ENCODE assay signal across 15 cellular contexts in genomic region chr19:40273469-40274360, GRCh38. TPM values are rescaled to one million over a fixed set of nuclear protein-coding genes. Genes with fewer than 3 reads are reported as not detected.
DNase-seq lines count a peak whose midpoint lies in the region; ATAC-seq and TF ChIP-seq lines count a peak whose summit lies in the region.
"Had no signal": no experiment of that assay in that cellular context is flagged by ENCODE, and none has a peak within 500 bp of the region (broad histone marks: within the 10 kb centered on the region; RNA-seq: fewer than 3 reads in every experiment).

No MANE protein-coding gene starts in this region.

- peaks cover 12% of the 10 kb centered on the region for H3K36me3 Mint-ChIP-seq in CD4-positive, CD25-positive, alpha-beta regulatory T cell
- no peaks in the 10 kb centered on the region for H3K36me3 Mint-ChIP-seq in chondrocyte (ENCODE audit: low read depth)
- H3K36me3 Mint-ChIP-seq in natural killer cell treated with Interleukin-12 subunit alpha and Interleukin-12 subunit beta and Interleukin-15 and Interleukin-18, amount 100 ng/mL, for 72 hours, result no peaks in the 10 kb centered on the region

- H4K8ac ChIP-seq in IMR-90 (ENCODE audit: low read depth in 2 of 2, low read length in 2 of 2), result no peak overlapping the region

- H3K36me3 ChIP-seq in CD4-positive, CD25-positive, alpha-beta regulatory T cell (ENCODE audit: control insufficient read depth, insufficient read depth, low read length), result no peaks in the 10 kb centered on the region
- H3K36me3 ChIP-seq in IMR-90 (ENCODE audit: control insufficient read depth, insufficient read depth, low read length) (peaks cover 7% of the 10 kb centered on the region; the same call in 1 of the 2 replicates), GM23248 (ENCODE audit: low read depth) (no peaks in the 10 kb centered on the region)

- H3K79me1 ChIP-seq in IMR-90 (ENCODE audit: low read depth in 1 of 2, low read length in 2 of 2), result peaks cover 40 to 93% of the 10 kb centered on the region in 2 experiments

- peaks cover 98% of the 10 kb centered on the region for H3K79me2 ChIP-seq in GM23248 (ENCODE audit: insufficient read depth)

- H3K4me1 ChIP-seq in CD4-positive, CD25-positive, alpha-beta regulatory T cell (ENCODE audit: control insufficient read depth, insufficient read depth, low read length, poor library complexity, severe bottlenecking), result peaks cover 30% of the 10 kb centered on the region
- H3K4me1 ChIP-seq in IMR-90 (ENCODE audit: control insufficient read depth, insufficient read depth, low read length), result peaks cover 13% of the 10 kb centered on the region; the same call in 1 of the 2 replicates
- peaks cover 20% of the 10 kb centered on the region for H3K4me1 ChIP-seq in GM23248 (ENCODE audit: insufficient read depth)
- H3K4me1 ChIP-seq: Caco-2 had no signal

- in situ Hi-C loops in IMR-90 (cut with MboI; ENCODE audit: low sequenced_read_pairs), result no loop called here
- in situ Hi-C loops in GM23248 (cut with MboI), result no loop called here

- H3K27ac Mint-ChIP-seq in CD4-positive, CD25-positive, alpha-beta regulatory T cell, result peak overlapping the region; percentile 87 to 92 (median 87)
- peak overlapping the region; percentile 25 for H3K27ac Mint-ChIP-seq in chondrocyte (ENCODE audit: unreplicated experiment)
- peak overlapping the region; percentile 32 to 69 for H3K27ac Mint-ChIP-seq in natural killer cell treated with Interleukin-12 subunit alpha and Interleukin-12 subunit beta and Interleukin-15 and Interleukin-18, amount 100 ng/mL, for 72 hours
- H3K27ac Mint-ChIP-seq: HFFc6 had no signal

- no peak overlapping the region for H3K27ac ChIP-seq in CD4-positive, CD25-positive, alpha-beta regulatory T cell (ENCODE audit: insufficient read depth, low read length, poor library complexity, severe bottlenecking)
- no peak overlapping the region for H3K27ac ChIP-seq in IMR-90 (ENCODE audit: insufficient read depth, low read length)
- H3K27ac ChIP-seq in GM23248, result no peak overlapping the region
- H3K27ac ChIP-seq: KMS-11 had no signal

- H3K14ac ChIP-seq in IMR-90 (replicated peaks; ENCODE audit: low read depth, low read length), result no peak overlapping the region

- H3K4me3 Mint-ChIP-seq in CD4-positive, CD25-positive, alpha-beta regulatory T cell, result peak overlapping the region in 3 of 4 donors; percentile 35 to 80 (median 73)
- H3K4me3 Mint-ChIP-seq in chondrocyte (ENCODE audit: unreplicated experiment), result no peak overlapping the region
- H3K4me3 Mint-ChIP-seq in natural killer cell treated with Interleukin-12 subunit alpha and Interleukin-12 subunit beta and Interleukin-15 and Interleukin-18, amount 100 ng/mL, for 72 hours, result no peak overlapping the region
- H3K4me3 Mint-ChIP-seq: HFFc6 had no signal

- intact Hi-C loops in IMR-90 (cut with micrococcal nuclease), result no loop called here

- no peak for TF ChIP-seq RAD21 in IMR-90 (IDR thresholded peaks at IDR 0.05; ENCODE audit: low read length)

- 75% methylated on average over 9 of the region's 14 CpGs; no CpG with 5 or more reads in 1 of the 2 experiments for WGBS in IMR-90 (ENCODE audit: extremely low coverage in 2 of 2, insufficient read length in 1 of 2), 2 experiments
- WGBS in GM23248 (ENCODE audit: low coverage in 1 of 2, low lambda C conversion rate in 2 of 2, missing lambda C conversion rate in 2 of 2), 2 experiments, result 62 to 63% methylated on average over 14 of the region's 14 CpGs

- H2BK120ac ChIP-seq in IMR-90 (ENCODE audit: low read depth, low read length), result no peak overlapping the region

- no TSS peak for BruUV-seq in IMR-90 (replicated peaks; lab: Mats Ljungman, UMichigan)

- H3K56ac ChIP-seq in IMR-90 (ENCODE audit: extremely low read depth, insufficient read depth, low read length), result no peak overlapping the region

- H2AFZ ChIP-seq in IMR-90 (replicated peaks; ENCODE audit: low read length, poor library complexity) (peak overlapping the region; percentile 61), GM23248 (no peak overlapping the region)

- no peaks in the 10 kb centered on the region for H3K27me3 ChIP-seq in CD4-positive, CD25-positive, alpha-beta regulatory T cell (ENCODE audit: control insufficient read depth, insufficient read depth, low read length)
- H3K27me3 ChIP-seq in IMR-90 (ENCODE audit: control insufficient read depth, insufficient read depth, low read length) (no peaks in the 10 kb centered on the region), GM23248 (replicated peaks; ENCODE audit: insufficient read depth) (no peaks in the 10 kb centered on the region)

- H3K9ac ChIP-seq in IMR-90 (ENCODE audit: low read depth, low read length), result no peak overlapping the region
- no peak overlapping the region for H3K9ac ChIP-seq in GM23248
- H3K9ac ChIP-seq: KMS-11 had no signal

- H3K9me3 ChIP-seq in CD4-positive, CD25-positive, alpha-beta regulatory T cell (ENCODE audit: control insufficient read depth in 2 of 2, low read length in 2 of 2), result no peaks in the 10 kb centered on the region
- H3K9me3 ChIP-seq in IMR-90 (ENCODE audit: control insufficient read depth, insufficient read depth, low read length), result no peaks in the 10 kb centered on the region
- H3K9me3 ChIP-seq in GM23248 (ENCODE audit: low read depth), result no peaks in the 10 kb centered on the region
- H3K9me3 ChIP-seq: Caco-2 had no signal

- H3K9me3 Mint-ChIP-seq in CD4-positive, CD25-positive, alpha-beta regulatory T cell, result no peaks in the 10 kb centered on the region
- no peaks in the 10 kb centered on the region for H3K9me3 Mint-ChIP-seq in chondrocyte (ENCODE audit: low read depth)
- H3K9me3 Mint-ChIP-seq in natural killer cell treated with Interleukin-12 subunit alpha and Interleukin-12 subunit beta and Interleukin-15 and Interleukin-18, amount 100 ng/mL, for 72 hours, result no peaks in the 10 kb centered on the region
- H3K9me3 Mint-ChIP-seq: HFFc6 had no signal

- dilution Hi-C loops in IMR-90 (cut with HindIII; ENCODE audit: low sequenced_read_pairs, unreplicated experiment), result no loop called here

- H2AK9ac ChIP-seq in IMR-90 (replicated peaks; ENCODE audit: low read depth, low read length, poor library complexity), result peak overlapping the region; percentile 42

- H4K91ac ChIP-seq in IMR-90 (ENCODE audit: insufficient read depth, low read depth, low read length), result no peak overlapping the region

- CTCF ChIA-PET in IMR-90 (lab: Yijun Ruan, JAX), result interaction anchor here (0.6 kb wide), 2 partner anchors 11 to 19 kb away, joined by 3 read pairs; no protein-coding TSS in a partner anchor

- no peak overlapping the region for H3K18ac ChIP-seq in IMR-90 (ENCODE audit: low read depth, low read length)

- no peak overlapping the region for H2BK20ac ChIP-seq in IMR-90 (ENCODE audit: low read depth, low read length)

- H3K4me1 Mint-ChIP-seq in CD4-positive, CD25-positive, alpha-beta regulatory T cell, result peaks cover 0 to 87% (median 52%) of the 10 kb centered on the region in 4 donors
- peaks cover 20% of the 10 kb centered on the region for H3K4me1 Mint-ChIP-seq in chondrocyte (ENCODE audit: low read depth)
- H3K4me1 Mint-ChIP-seq in natural killer cell treated with Interleukin-12 subunit alpha and Interleukin-12 subunit beta and Interleukin-15 and Interleukin-18, amount 100 ng/mL, for 72 hours (ENCODE audit: low read depth in 2 of 2), result peaks cover 37 to 53% of the 10 kb centered on the region in 2 donors

- H3K4me3 ChIP-seq in CD4-positive, CD25-positive, alpha-beta regulatory T cell (ENCODE audit: low read depth, low read length), result peak overlapping the region; percentile 35
- no peak overlapping the region for H3K4me3 ChIP-seq in IMR-90 (ENCODE audit: insufficient read depth, low read depth, low read length)
- no peak overlapping the region for H3K4me3 ChIP-seq in GM23248

- H3K23ac ChIP-seq in IMR-90 (ENCODE audit: low read depth, low read length), result no peak overlapping the region

- no peak for ATAC-seq in CD4-positive, CD25-positive, alpha-beta regulatory T cell (ENCODE audit: low read depth in 2 of 2)
- ATAC-seq in IMR-90 (ENCODE audit: low read depth), result no peak
- no peak for ATAC-seq in natural killer cell treated with Interleukin-12 subunit alpha and Interleukin-12 subunit beta and Interleukin-15 and Interleukin-18, amount 100 ng/mL, for 72 hours
- ATAC-seq in GM18502 (IDR thresholded peaks at IDR 0.05; ENCODE audit: poor library complexity, unreplicated experiment), result no peak

- H4K5ac ChIP-seq in IMR-90 (ENCODE audit: low read depth, low read length), result no peak overlapping the region

- DNase-seq in CD4-positive, CD25-positive, alpha-beta regulatory T cell, result no peak
- DNase-seq in IMR-90 (no peak), chondrocyte (ENCODE audit: low spot score) (peak; percentile 39), GM23248 (no peak), DMS79 treated with DMSO at 0.1 percent for 48 hours (lab: John Stamatoyannopoulos, UW) (no peak)
- DNase-seq in natural killer cell treated with Interleukin-12 subunit alpha and Interleukin-12 subunit beta and Interleukin-15 and Interleukin-18, amount 100 ng/mL, for 72 hours (ENCODE audit: low spot score), result no peak
- DNase-seq in effector CD8-positive, alpha-beta T cell (lab: John Stamatoyannopoulos, UW), result no peak
- DNase-seq: activated CD4-positive, CD25-positive, alpha-beta regulatory T cell treated with anti-CD3 and anti-CD28 coated beads, Interleukin-2, amount 50 U/mL, for 72 hours; Caco-2; HFFc6; NCI-H2107 had no signal

- H3F3A ChIP-seq in GM23248 (ENCODE audit: insufficient read depth), result peaks cover 9% of the 10 kb centered on the region; the same call in 1 of the 2 replicates

- POLR2A ChIA-PET in IMR-90 (lab: Charles Lee; ENCODE audit: unreplicated experiment), result no interaction called here

- H3K27me3 Mint-ChIP-seq in CD4-positive, CD25-positive, alpha-beta regulatory T cell, result no peaks in the 10 kb centered on the region
- no peaks in the 10 kb centered on the region for H3K27me3 Mint-ChIP-seq in chondrocyte (ENCODE audit: low read depth)
- H3K27me3 Mint-ChIP-seq in natural killer cell treated with Interleukin-12 subunit alpha and Interleukin-12 subunit beta and Interleukin-15 and Interleukin-18, amount 100 ng/mL, for 72 hours, result no peaks in the 10 kb centered on the region

- peaks cover 77% of the 10 kb centered on the region for H4K20me1 ChIP-seq in IMR-90 (ENCODE audit: insufficient read depth, low read length)
- H4K20me1 ChIP-seq in GM23248 (ENCODE audit: insufficient read depth), result no peaks in the 10 kb centered on the region

- H2AK5ac ChIP-seq in IMR-90 (ENCODE audit: low read depth, low read length), result no peak overlapping the region

- H3K4ac ChIP-seq in IMR-90 (ENCODE audit: low read depth, low read length), result no peak overlapping the region

- TF ChIP-seq POLR2A in IMR-90 (IDR thresholded peaks at IDR 0.05; ENCODE audit: low read depth, low read length), result no peak

- no peak overlapping the region for H2BK15ac ChIP-seq in IMR-90 (ENCODE audit: low read depth, low read length)

- TF ChIP-seq CTCF in IMR-90 (conservative IDR thresholded peaks at IDR 0.05; ENCODE audit: low read depth, low read length) (no peak), chondrocyte (IDR thresholded peaks at IDR 0.05) (no peak)

- peaks cover 21% of the 10 kb centered on the region; the same call in 1 of the 2 replicates for H3K9me1 ChIP-seq in IMR-90 (ENCODE audit: insufficient read depth, low read length)

- H3K4me2 ChIP-seq in IMR-90 (ENCODE audit: low read depth, low read length), result no peak overlapping the region
- H3K4me2 ChIP-seq in GM23248 (ENCODE audit: unreplicated experiment), result no peak overlapping the region
- H3K4me2 ChIP-seq: KMS-11 had no signal

- H2BK5ac ChIP-seq in IMR-90 (ENCODE audit: low read depth, low read length, poor library complexity, severe bottlenecking), result no peak overlapping the region

- H3K9me2 ChIP-seq in GM23248 (ENCODE audit: insufficient read depth), result no peaks in the 10 kb centered on the region

RNA-seq across cellular contexts. Expression of gene AKT2, which starts 11.4 kb away (rescaled TPM):
- total RNA-seq in CD4-positive, CD25-positive, alpha-beta regulatory T cell, result 193 TPM
- polyA plus RNA-seq in CD4-positive, CD25-positive, alpha-beta regulatory T cell, result 10 to 100 TPM; 16.4 to 26.2 (median 24.8) TPM
- total RNA-seq in IMR-90 (2012; rRNA removed) (54.4 and 61.5 TPM in 2 replicates), chondrocyte (99.9 to 136 TPM (median 100 TPM) in 3 replicates)
- polyA plus RNA-seq in IMR-90 (2012; rRNA removed) (104 and 124 TPM in 2 replicates), GM23248 (2016; fragmentation: Nextera tagmentation; extraction: Ambion mirVana) (41.5 and 42.5 TPM in 2 replicates)
- polyA plus RNA-seq in IMR-90 (2012; cell fraction: cytosol; rRNA removed), result 58.9 and 87.2 TPM in 2 replicates
- 461 and 611 TPM in 2 replicates for polyA plus RNA-seq in IMR-90 (2012; cell fraction: nucleus; rRNA removed; ENCODE audit: low replicate concordance)
- total RNA-seq in natural killer cell treated with Interleukin-12 subunit alpha and Interleukin-12 subunit beta and Interleukin-15 and Interleukin-18, amount 100 ng/mL, for 72 hours, result 100 to 1,000 TPM; 131 to 180 TPM
- 123 and 145 TPM in 2 replicates for total RNA-seq in GM23248 (2014; rRNA removed; shearing (Covaris generic))

RNA-seq across cellular contexts. Expression of gene CCNP, which starts 47.2 kb away (rescaled TPM):
- total RNA-seq in CD4-positive, CD25-positive, alpha-beta regulatory T cell, result 1.2 TPM
- under 1 TPM in 1 of 4 donors, not detected in 3; 0.13 TPM for polyA plus RNA-seq in CD4-positive, CD25-positive, alpha-beta regulatory T cell
- total RNA-seq in IMR-90 (2012; rRNA removed), result under 0.01 TPM in 2 replicates
- polyA plus RNA-seq in IMR-90 (2012; rRNA removed), result 0.17 and 0.21 TPM in 2 replicates
- 0.17 and 0.42 TPM in 2 replicates for polyA plus RNA-seq in IMR-90 (2012; cell fraction: cytosol; rRNA removed)
- 1.5 and 3.1 TPM in 2 replicates for polyA plus RNA-seq in IMR-90 (2012; cell fraction: nucleus; rRNA removed; ENCODE audit: low replicate concordance)
- 0.52 to 0.73 TPM (median 0.59 TPM) in 3 replicates for total RNA-seq in chondrocyte
- total RNA-seq in natural killer cell treated with Interleukin-12 subunit alpha and Interleukin-12 subunit beta and Interleukin-15 and Interleukin-18, amount 100 ng/mL, for 72 hours, result under 1 TPM in 1 of 2 donors, not detected in 1; 0.98 TPM
- total RNA-seq in GM23248 (2014; rRNA removed; shearing (Covaris generic)), result not detected in 2 replicates
- polyA plus RNA-seq in GM23248 (2016; fragmentation: Nextera tagmentation; extraction: Ambion mirVana), result 0.19 and 0.23 TPM in 2 replicates
- total RNA-seq: endothelial cell of umbilical vein had no signal
- polyA plus RNA-seq: endothelial cell of umbilical vein had no signal

RNA-seq across cellular contexts. Expression of gene TTC9B, which starts 55.5 kb away (rescaled TPM):
- not detected for total RNA-seq in CD4-positive, CD25-positive, alpha-beta regulatory T cell
- polyA plus RNA-seq in CD4-positive, CD25-positive, alpha-beta regulatory T cell, result not detected
- not detected in 2 replicates for total RNA-seq in IMR-90 (2012; rRNA removed)
- not detected in 2 replicates for polyA plus RNA-seq in IMR-90 (2012; rRNA removed)
- polyA plus RNA-seq in IMR-90 (2012; cell fraction: cytosol; rRNA removed), result not detected in 2 replicates
- 0.03 and 0.13 TPM in 2 replicates for polyA plus RNA-seq in IMR-90 (2012; cell fraction: nucleus; rRNA removed; ENCODE audit: low replicate concordance)
- total RNA-seq in chondrocyte, result not detected in 3 replicates
- total RNA-seq in natural killer cell treated with Interleukin-12 subunit alpha and Interleukin-12 subunit beta and Interleukin-15 and Interleukin-18, amount 100 ng/mL, for 72 hours, result not detected
- total RNA-seq in GM23248 (2014; rRNA removed; shearing (Covaris generic)), result not detected in 2 replicates
- polyA plus RNA-seq in GM23248 (2016; fragmentation: Nextera tagmentation; extraction: Ambion mirVana), result 0.15 TPM in 1 of 2 replicates, not detected in the other
- total RNA-seq: Caco-2, endothelial cell of umbilical vein, HFFc6, mesenteric fat pad had no signal
- polyA plus RNA-seq: endothelial cell of umbilical vein had no signal

Comparison
In these comparisons a context has a peak if more than half of its experiments do, and no peak if none do; other contexts are left out.
1. H3K27ac Mint-ChIP-seq: peak in every context shown above with its lines; median percentile 87 in CD4-positive, CD25-positive, alpha-beta regulatory T cell; 50 in natural killer cell treated with Interleukin-12 subunit alpha and Interleukin-12 subunit beta and Interleukin-15 and Interleukin-18, amount 100 ng/mL, for 72 hours; 25 in chondrocyte.
2. H3K4me3 Mint-ChIP-seq: peak in CD4-positive, CD25-positive, alpha-beta regulatory T cell (3 of 4); none in chondrocyte (single experiment) and natural killer cell treated with Interleukin-12 subunit alpha and Interleukin-12 subunit beta and Interleukin-15 and Interleukin-18, amount 100 ng/mL, for 72 hours (single experiment).